ENCODE assay signal across 1 cellular context in the genomic region with DNA sequence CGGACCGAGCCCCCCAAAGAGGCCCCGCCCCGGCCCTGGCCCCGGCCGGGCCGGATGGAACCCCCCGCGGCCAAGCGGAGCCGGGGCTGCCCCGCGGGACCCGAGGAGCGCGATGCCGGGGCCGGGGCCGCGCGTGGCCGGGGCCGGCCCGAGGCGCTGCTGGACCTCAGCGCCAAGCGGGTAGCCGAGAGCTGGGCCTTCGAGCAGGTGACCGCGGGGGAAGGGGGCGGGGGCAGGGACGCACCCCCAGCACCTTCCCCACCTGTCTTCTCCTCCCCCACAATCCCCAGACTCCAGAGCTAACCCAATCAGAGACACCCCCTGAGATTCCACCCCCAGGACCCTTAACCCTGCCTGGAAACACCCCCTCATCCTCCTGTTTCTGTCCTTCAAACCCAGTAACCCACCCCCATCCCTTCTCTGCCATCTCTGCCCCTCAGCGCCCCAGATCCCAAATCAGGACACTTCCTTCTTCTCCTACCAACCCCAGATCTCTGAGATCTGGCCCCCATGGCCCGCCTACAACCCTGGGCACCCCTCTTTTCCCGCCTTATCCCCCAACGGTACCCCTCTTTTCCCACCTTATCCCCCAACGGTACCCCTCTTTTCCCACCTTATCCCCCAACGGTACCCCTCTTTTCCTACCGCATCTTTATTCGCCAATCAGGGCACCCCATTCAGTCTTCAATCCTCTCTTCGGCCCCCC.
TF ChIP-seq lines count a peak whose summit lies in the region.

No MANE protein-coding gene starts in this region.

TF ChIP-seq in IMR-90, 13 proteins besides CTCF, POLR2A, EP300 and RAD21 (continued from another document):
- TF ChIP-seq MXI1 (IDR thresholded peaks at IDR 0.05; ENCODE audit: borderline replicate concordance, low read depth, low read length): no peak
- no peak for TF ChIP-seq NFE2L2 (IDR thresholded peaks at IDR 0.05; ENCODE audit: low read depth, low read length)
- no peak for TF ChIP-seq BHLHE40 (IDR thresholded peaks at IDR 0.05; ENCODE audit: low read depth, low read length)
- TF ChIP-seq FOS (IDR thresholded peaks at IDR 0.05; ENCODE audit: low read depth, low read length): no peak
- no peak for TF ChIP-seq MAFK (IDR thresholded peaks at IDR 0.05; ENCODE audit: low read depth, low read length)
- TF ChIP-seq RFX5 (IDR thresholded peaks at IDR 0.05; ENCODE audit: low read depth, low read length): no peak
- no peak for TF ChIP-seq MAZ (IDR thresholded peaks at IDR 0.05; ENCODE audit: borderline replicate concordance, low read depth, low read length)
- TF ChIP-seq, protein P1, sequence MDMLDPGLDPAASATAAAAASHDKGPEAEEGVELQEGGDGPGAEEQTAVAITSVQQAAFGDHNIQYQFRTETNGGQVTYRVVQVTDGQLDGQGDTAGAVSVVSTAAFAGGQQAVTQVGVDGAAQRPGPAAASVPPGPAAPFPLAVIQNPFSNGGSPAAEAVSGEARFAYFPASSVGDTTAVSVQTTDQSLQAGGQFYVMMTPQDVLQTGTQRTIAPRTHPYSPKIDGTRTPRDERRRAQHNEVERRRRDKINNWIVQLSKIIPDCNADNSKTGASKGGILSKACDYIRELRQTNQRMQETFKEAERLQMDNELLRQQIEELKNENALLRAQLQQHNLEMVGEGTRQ (IDR thresholded peaks at IDR 0.05; ENCODE audit: low read depth, low read length): no peak
